ENCODE assay signal across 11 cellular contexts in genomic region chr2:237487496-237487895, GRCh38. TPM values are rescaled to one million over a fixed set of nuclear protein-coding genes. Genes with fewer than 3 reads are reported as not detected.
DNase-seq lines count a peak whose midpoint lies in the region; ATAC-seq and TF ChIP-seq lines count a peak whose summit lies in the region.
"Had no signal": no experiment of that assay in that cellular context is flagged by ENCODE, and none has a peak within 500 bp of the region (broad histone marks: within the 10 kb centered on the region; RNA-seq: fewer than 3 reads in every experiment).

No MANE protein-coding gene starts in this region.

- intact Hi-C loops in Right ventricle myocardium superior (cut with DNase I), result no loop called here

- no peak for TF ChIP-seq CTCF in AG04449 (IDR thresholded peaks at IDR 0.05; ENCODE audit: insufficient read depth, low read length, missing control alignments)
- no peak for TF ChIP-seq CTCF in osteoblast (IDR thresholded peaks at IDR 0.05; ENCODE audit: extremely low read depth, low read depth, low read length)

- H3K4me1 ChIP-seq in osteoblast (ENCODE audit: insufficient read depth, low read length) (peaks cover 44% of the 10 kb centered on the region), SJCRH30 (no peaks in the 10 kb centered on the region)

- H3K36me3 ChIP-seq in osteoblast (ENCODE audit: insufficient read depth, low read length), result peaks cover 19% of the 10 kb centered on the region
- no peaks in the 10 kb centered on the region for H3K36me3 ChIP-seq in SJCRH30

- peak; percentile 43 for ATAC-seq in SK-N-SH treated with all-trans-retinoic acid at 6 μM for 48 hours
- ATAC-seq in Right ventricle myocardium superior (ENCODE audit: poor library complexity), result peak; percentile 41
- ATAC-seq in GM21723 (IDR thresholded peaks at IDR 0.05; ENCODE audit: unreplicated experiment), result no peak
- ATAC-seq: stimulated activated naive CD8-positive, alpha-beta T cell treated with anti-CD3 and anti-CD28 coated beads, Interleukin-15, amount 100 ng/mL, for 72 hours had no signal

- peak overlapping the region; percentile 66 for H2AFZ ChIP-seq in osteoblast (ENCODE audit: low read length)

- H3K27ac ChIP-seq in osteoblast (ENCODE audit: low read depth, low read length) (peak overlapping the region; percentile 67), SJCRH30 (no peak overlapping the region)

- no peak for DNase-seq in AG04449 (ENCODE audit: low read depth, low spot score)
- no peak for DNase-seq in Right ventricle myocardium superior
- peak; percentile 73 for DNase-seq in osteoblast (ENCODE audit: insufficient read length, low spot score, missing footprints)
- DNase-seq in SJCRH30, result no peak
- DNase-seq in stimulated activated CD4-positive, alpha-beta T cell treated with anti-CD3 and anti-CD28 coated beads, Interleukin-4, amount 100 ng/mL, for 4 hours, result no peak
- DNase-seq in stimulated activated naive CD4-positive, alpha-beta T cell treated with Interleukin-2 at 50 U/mL for 16 hours (lab: John Stamatoyannopoulos, UW), result no peak
- DNase-seq: NCI-H446 treated with DMSO at 0.1 percent for 48 hours; stimulated activated naive CD8-positive, alpha-beta T cell treated with anti-CD3 and anti-CD28 coated beads, Interleukin-15, amount 100 ng/mL, for 72 hours had no signal

- peaks cover 3% of the 10 kb centered on the region for H4K20me1 ChIP-seq in osteoblast (ENCODE audit: insufficient read depth, low read length)

- H3K79me2 ChIP-seq in osteoblast (ENCODE audit: insufficient read depth, low read length), result peaks cover 78% of the 10 kb centered on the region

- peak overlapping the region; percentile 95 for H3K4me2 ChIP-seq in osteoblast (ENCODE audit: insufficient read depth, low read length)

- no peaks in the 10 kb centered on the region for H3K27me3 ChIP-seq in osteoblast (ENCODE audit: insufficient read depth, low read length)
- H3K27me3 ChIP-seq in SJCRH30, result peaks cover 7% of the 10 kb centered on the region; the same call in 1 of the 2 replicates

- CTCF ChIA-PET in AG04449 (lab: Yijun Ruan, JAX), result interaction anchor here (2.0 to 10.5 kb wide), 6 partner anchors 10 to 85 kb away, joined by 7 to 82 read pairs (median 11); no protein-coding TSS in a partner anchor

- H3K4me3 ChIP-seq in AG04449 (ENCODE audit: low read depth, low read length), result peak overlapping the region; percentile 78
- H3K4me3 ChIP-seq in osteoblast (ENCODE audit: insufficient read depth, low read length), result peak overlapping the region; percentile 82
- H3K4me3 ChIP-seq in SJCRH30, result no peak overlapping the region

- POLR2A ChIA-PET in AG04449 (lab: Yijun Ruan, JAX), result interaction anchor here (0.8 to 2.9 kb wide), 3 partner anchors 13 to 74 kb away, joined by 3 to 11 read pairs (median 8); partner anchors contain the start of gene COL6A3

- H3K9me3 ChIP-seq in osteoblast (ENCODE audit: low read depth, low read length), result peaks cover 8% of the 10 kb centered on the region
- no peaks in the 10 kb centered on the region for H3K9me3 ChIP-seq in SJCRH30 (replicated peaks)

TF ChIP-seq in SK-N-SH treated with all-trans-retinoic acid at 6 μM for 48 hours, 23 proteins besides CTCF, POLR2A, EP300 and RAD21:
- TF ChIP-seq ESRRG (CRISPR knock-in tag; IDR thresholded peaks at IDR 0.05) (no peak), RARB (CRISPR knock-in tag; IDR thresholded peaks at IDR 0.05) (no peak), ISL1 (CRISPR knock-in tag; IDR thresholded peaks at IDR 0.05) (no peak), TOX (CRISPR knock-in tag; IDR thresholded peaks at IDR 0.05; ENCODE audit: borderline replicate concordance) (no peak), OSR1 (CRISPR knock-in tag; IDR thresholded peaks at IDR 0.05) (no peak), ZNF70 (CRISPR knock-in tag; IDR thresholded peaks at IDR 0.05) (no peak), ZNF8 (CRISPR knock-in tag; IDR thresholded peaks at IDR 0.05) (no peak), TSHZ2 (CRISPR knock-in tag; IDR thresholded peaks at IDR 0.05) (no peak), CSRNP3 (CRISPR knock-in tag; IDR thresholded peaks at IDR 0.05) (no peak), PATZ1 (CRISPR knock-in tag; IDR thresholded peaks at IDR 0.05; ENCODE audit: borderline replicate concordance) (no peak), POU6F1 (CRISPR knock-in tag; IDR thresholded peaks at IDR 0.05; ENCODE audit: borderline replicate concordance, low read depth) (no peak), ZC3H10 (CRISPR knock-in tag; IDR thresholded peaks at IDR 0.05) (no peak), ZFP3 (CRISPR knock-in tag; IDR thresholded peaks at IDR 0.05) (no peak), GLIS3 (CRISPR knock-in tag; IDR thresholded peaks at IDR 0.05) (no peak), BACH2 (CRISPR knock-in tag; IDR thresholded peaks at IDR 0.05; ENCODE audit: borderline replicate concordance) (no peak), SNAI2 (CRISPR knock-in tag; IDR thresholded peaks at IDR 0.05) (no peak), ZNF565 (CRISPR knock-in tag; conservative IDR thresholded peaks at IDR 0.05; ENCODE audit: low read depth) (no peak), ARNTL (CRISPR knock-in tag; IDR thresholded peaks at IDR 0.05; ENCODE audit: borderline replicate concordance, low read depth) (no peak)

RNA-seq across cellular contexts. Expression of gene MLPH, which starts 0.4 kb away (rescaled TPM):
- total RNA-seq in Right ventricle myocardium superior (80.9 TPM), osteoblast (25.7 and 32.1 TPM in 2 replicates)
- 0.14 TPM in 1 of 2 replicates, not detected in the other for total RNA-seq in SJCRH30 (2014; rRNA removed; shearing (Covaris generic))
- total RNA-seq: activated T-helper 2 cell treated with anti-CD3 and anti-CD28 coated beads, Interferon-gamma antibody, Interleukin-2, Interleukin-4, amounts not matched to agents 10 μg/mL and 5 μg/mL and 100 μg/mL, durations not matched to agents 14 hours and 24 hours and 36 hours had no signal

Comparison
In these comparisons a context has a peak if more than half of its experiments do, and no peak if none do; other contexts are left out.
1. RNA of gene MLPH, which starts 0.4 kb away (total RNA-seq): 80.9 TPM in Right ventricle myocardium superior (single experiment) and 25.7 to 32.1 TPM in osteoblast; 0.14 TPM in SJCRH30; every median in the first group is over 10 times any median in the second.